In the genomic region with DNA sequence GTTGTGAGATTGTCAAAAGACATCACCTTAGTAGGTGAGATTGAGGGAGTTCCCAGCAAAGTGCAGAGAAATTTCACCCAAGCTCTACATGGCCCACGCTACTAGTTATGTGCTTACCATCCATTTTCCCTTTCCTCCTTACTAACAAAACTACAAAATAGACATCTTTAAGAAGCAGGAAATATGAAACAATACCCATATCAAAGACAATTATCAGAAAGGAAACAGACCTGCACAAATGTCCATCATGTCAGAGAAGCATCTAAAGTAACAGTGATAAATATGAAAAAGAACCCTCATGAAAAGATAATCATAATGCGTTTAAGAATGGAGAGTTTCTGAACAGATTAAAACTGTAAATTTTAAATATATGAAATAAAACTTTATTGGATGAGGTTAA, we compare ENCODE assay signal across 30 cellular contexts. TPM values are rescaled to one million over a fixed set of nuclear protein-coding genes. Genes with fewer than 3 reads are reported as not detected.
"Had no signal": no experiment of that assay in that cellular context is flagged by ENCODE, and none has a peak within 500 bp of the region (broad histone marks: within the 10 kb centered on the region; RNA-seq: fewer than 3 reads in every experiment).

No MANE protein-coding gene starts in this region.

- H3K36me3 ChIP-seq: ascending aorta, cardiac muscle cell, colonic mucosa, left lung, pancreas, prostate gland, stomach, thyroid gland, upper lobe of left lung, vagina had no signal

- H3K27me3 Mint-ChIP-seq: effector memory CD8-positive, alpha-beta T cell had no signal

- H3K27ac Mint-ChIP-seq: activated B cell treated with CpG ODN at 0.5 μM for 24 hours; activated naive CD4-positive, alpha-beta T cell treated with anti-CD3 and anti-CD28 coated beads, Interleukin-2, amount 50 U/mL, for 72 hours; brain; stimulated activated naive B cell treated with anti-CD40 and anti-IgM and Interleukin-4, amounts not matched to agents 10 μg/mL and 1 μg/mL and 100 μg/mL, for 72 hours; T-helper 2 cell treated with Interferon-gamma antibody and Interleukin-4, amounts not matched to agents 5 μg/mL and 100 μg/mL, for 36 hours had no signal

- H3K4me1 ChIP-seq: ascending aorta, colonic mucosa, left lung, pancreas, prostate gland, stomach, thyroid gland, vagina had no signal

- H3K4me1 Mint-ChIP-seq: activated B cell treated with CpG ODN at 0.5 μM for 24 hours; brain; neural crest cell; stimulated activated naive B cell treated with anti-CD40 and anti-IgM and Interleukin-4, amounts not matched to agents 10 μg/mL and 1 μg/mL and 100 μg/mL, for 72 hours had no signal

- H3K27me3 ChIP-seq: ascending aorta, cardiac muscle cell, colonic mucosa, left lung, pancreas, thyroid gland, upper lobe of left lung, vagina had no signal

- FAIRE-seq: islet of Langerhans, pancreas had no signal

- H3K4me3 Mint-ChIP-seq: activated B cell treated with CpG ODN at 0.5 μM for 24 hours; activated T-helper 1 cell treated with anti-CD3 and anti-CD28 coated beads, Interleukin-12 subunit alpha, Interleukin-12 subunit beta, Interleukin-2, Interleukin-4 antibody, amounts not matched to agents 30 ng/mL and 10 ng/mL and 1 ng/mL, durations not matched to agents 14 hours and 24 hours and 36 hours; brain; neural crest cell; stimulated activated naive B cell treated with anti-CD40 and anti-IgM and Interleukin-4, amounts not matched to agents 10 μg/mL and 1 μg/mL and 100 μg/mL, for 72 hours; T-helper 2 cell treated with Interferon-gamma antibody and Interleukin-4, amounts not matched to agents 5 μg/mL and 100 μg/mL, for 36 hours had no signal

- H3K27ac ChIP-seq: ascending aorta, cardiac muscle cell, colonic mucosa, left lung, pancreas, prostate gland, stomach, thyroid gland, vagina had no signal

- DNase-seq: activated B cell treated with CpG ODN at 0.5 μM for 24 hours; activated gamma-delta T cell treated with Interleukin-2 at 50 U/mL for 16 hours; cerebellar nuclear complex; colonic mucosa; effector memory CD8-positive, alpha-beta T cell; foreskin fibroblast; left lung; mucosa of descending colon; nucleus accumbens; pancreas; retina; stimulated activated CD4-positive, alpha-beta T cell treated with anti-CD3 and anti-CD28 coated beads, Interleukin-1b, Interleukin-23, amount 100 ng/mL, for 48 hours; stimulated activated naive B cell treated with anti-CD40 and anti-IgM and Interleukin-4, amounts not matched to agents 10 μg/mL and 1 μg/mL and 100 μg/mL, for 72 hours; stomach; T-helper 1 cell; thyroid gland; upper lobe of left lung had no signal

- H3K9me3 ChIP-seq: colonic mucosa, pancreas, prostate gland, thyroid gland, vagina had no signal

- H3K36me3 Mint-ChIP-seq: brain had no signal

- ATAC-seq: activated naive CD4-positive, alpha-beta T cell treated with anti-CD3 and anti-CD28 coated beads, Interleukin-2, amount 50 U/mL, for 72 hours; effector memory CD8-positive, alpha-beta T cell; esophagus mucosa; left lung; mucosa of descending colon; pancreas; stimulated activated naive B cell treated with anti-CD40 and anti-IgM and Interleukin-4, amounts not matched to agents 10 μg/mL and 1 μg/mL and 100 μg/mL, for 72 hours had no signal

- H3K4me2 ChIP-seq: smooth muscle cell had no signal

- H3K4me3 ChIP-seq: ascending aorta, cardiac muscle cell, colonic mucosa, left lung, mucosa of descending colon, pancreas, prostate gland, smooth muscle cell, stomach, thyroid gland, upper lobe of left lung, vagina had no signal

RNA-seq across cellular contexts. Expression of a gene that starts 28.2 kb away (rescaled TPM):
- total RNA-seq: myocyte, neural crest cell, smooth muscle cell had no signal
- polyA plus RNA-seq: cardiac muscle cell, smooth muscle cell had no signal

RNA-seq across cellular contexts. Expression of a gene that starts 36.8 kb away (rescaled TPM):
- total RNA-seq: myocyte, neural crest cell, smooth muscle cell had no signal
- polyA plus RNA-seq: cardiac muscle cell, smooth muscle cell had no signal
